In genomic region chr6:105482227-105482839, GRCh38 we compare ENCODE assay signal across 10 cellular contexts.
A peak's percentile ranks its signal among the peaks of the same experiment; 100 is the strongest.
DNase-seq lines count a peak whose midpoint lies in the region; ATAC-seq, FAIRE-seq and TF ChIP-seq lines count a peak whose summit lies in the region.
"Had no signal": no experiment of that assay in that cellular context is flagged by ENCODE, and none has a peak within 500 bp of the region (broad histone marks: within the 10 kb centered on the region; RNA-seq: fewer than 3 reads in every experiment).

No MANE protein-coding gene starts in this region.

- ATAC-seq in GM21526 (IDR thresholded peaks at IDR 0.05; ENCODE audit: low FRiP score, unreplicated experiment) = no peak
- ATAC-seq in HG02970 (IDR thresholded peaks at IDR 0.05; ENCODE audit: low FRiP score, unreplicated experiment) = no peak

- peaks cover 18% of the 10 kb centered on the region for H3K4me1 Mint-ChIP-seq in endothelial cell (ENCODE audit: unreplicated experiment)

- no peak overlapping the region for H3K4me3 ChIP-seq in skeletal muscle cell (ENCODE audit: low read depth, low read length)

- no peaks in the 10 kb centered on the region for H3K27me3 Mint-ChIP-seq in endothelial cell (ENCODE audit: unreplicated experiment)

- peak; percentile 94 for FAIRE-seq in endometrium (lab: Jason Lieb, UNC)

- no peak for TF ChIP-seq CTCF in endothelial cell (IDR thresholded peaks at IDR 0.05; ENCODE audit: unreplicated experiment)

- H3K4me3 Mint-ChIP-seq in endothelial cell (ENCODE audit: unreplicated experiment) = no peak overlapping the region
- H3K4me3 Mint-ChIP-seq: nephron had no signal

- no peak overlapping the region for H3K27ac Mint-ChIP-seq in endothelial cell (ENCODE audit: unreplicated experiment)
- H3K27ac Mint-ChIP-seq: nephron had no signal

- no peaks in the 10 kb centered on the region for H3K36me3 Mint-ChIP-seq in endothelial cell (ENCODE audit: low read depth, unreplicated experiment)

- DNase-seq in GM04504 (ENCODE audit: low read depth) (peak; percentile 42), NCI-H82 (lab: John Stamatoyannopoulos, UW) (peak; percentile 63), skeletal muscle cell (ENCODE audit: low read depth) (peak; percentile 82), T1000 (lab: John Stamatoyannopoulos, UW) (no peak), endothelial cell (ENCODE audit: low spot score) (no peak)
- DNase-seq: NCI-H524 treated with DMSO at 0.1 percent for 48 hours had no signal

- H3K9me3 Mint-ChIP-seq in endothelial cell (ENCODE audit: unreplicated experiment) = no peaks in the 10 kb centered on the region
- H3K9me3 Mint-ChIP-seq: nephron had no signal

Comparison
In these comparisons a context has a peak if more than half of its experiments do, and no peak if none do; other contexts are left out.
1. DNase-seq: peak in GM04504 (single experiment), NCI-H82 (single experiment) and skeletal muscle cell (single experiment); none in T1000 (single experiment) and endothelial cell (single experiment).